Comparison of ENCODE assay signal across 17 cellular contexts in the genomic region with DNA sequence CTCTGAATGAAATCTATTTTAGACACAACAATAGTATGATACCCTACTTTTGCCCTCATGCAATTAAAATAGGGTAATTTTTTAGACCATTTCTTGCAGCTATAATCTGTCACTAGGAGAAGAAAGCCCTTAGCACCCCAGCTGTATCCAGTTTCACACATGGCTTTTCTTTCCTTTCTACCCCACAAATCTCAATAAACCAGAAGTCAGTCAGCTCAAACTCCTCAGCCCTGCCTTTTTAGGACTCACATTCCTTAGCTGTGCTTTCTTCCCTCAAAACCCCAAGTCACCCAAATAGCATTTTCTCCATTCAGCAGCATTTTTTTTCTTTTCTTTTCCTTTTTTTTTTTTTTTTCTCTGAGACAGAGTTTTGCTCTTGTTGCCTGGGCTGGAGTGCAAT.
A peak's percentile ranks its signal among the peaks of the same experiment; 100 is the strongest.
DNase-seq lines count a peak whose midpoint lies in the region; ATAC-seq, FAIRE-seq and TF ChIP-seq lines count a peak whose summit lies in the region.
"Had no signal": no experiment of that assay in that cellular context is flagged by ENCODE, and none has a peak within 500 bp of the region (broad histone marks: within the 10 kb centered on the region; RNA-seq: fewer than 3 reads in every experiment).

No MANE protein-coding gene starts in this region.

- peaks cover 68% of the 10 kb centered on the region for H3K4me1 Mint-ChIP-seq in nephron progenitor cell
- H3K4me1 Mint-ChIP-seq: B cell had no signal

- TF ChIP-seq CTCF in nephron progenitor cell (IDR thresholded peaks at IDR 0.05), result no peak

- H3K27ac Mint-ChIP-seq in nephron progenitor cell, result peak overlapping the region; percentile 26
- H3K27ac Mint-ChIP-seq: B cell; CD8-positive, alpha-beta T cell had no signal

- peaks cover 11% of the 10 kb centered on the region for H3K27me3 Mint-ChIP-seq in nephron progenitor cell (ENCODE audit: low read depth, poor library complexity)

- no peaks in the 10 kb centered on the region for H3K36me3 Mint-ChIP-seq in nephron progenitor cell (ENCODE audit: low read depth)
- H3K36me3 Mint-ChIP-seq: CD8-positive, alpha-beta T cell had no signal

- H3K4me3 Mint-ChIP-seq in nephron progenitor cell, result peak overlapping the region; percentile 28
- H3K4me3 Mint-ChIP-seq: B cell; CD8-positive, alpha-beta T cell; H9 had no signal

- ATAC-seq in HG02870 (IDR thresholded peaks at IDR 0.05; ENCODE audit: unreplicated experiment), result no peak
- ATAC-seq: CD8-positive, alpha-beta T cell; GM12878 had no signal

- no peaks in the 10 kb centered on the region for H3K9me3 Mint-ChIP-seq in nephron progenitor cell
- H3K9me3 Mint-ChIP-seq: CD8-positive, alpha-beta T cell had no signal

- peak; percentile 48 for DNase-seq in EH (ENCODE audit: low read depth)
- DNase-seq in nephron progenitor cell, result no peak
- DNase-seq in ureter (ENCODE audit: low spot score), result peak; percentile 15
- DNase-seq in NCI-H446 (lab: John Stamatoyannopoulos, UW), result no peak
- DNase-seq in SK-N-DZ (ENCODE audit: low spot score), result no peak
- DNase-seq: 8988T; Calu3; CD8-positive, alpha-beta T cell; DMS79 treated with DMSO at 0.1 percent for 48 hours; EL; H9 had no signal

- FAIRE-seq in endometrium (lab: Jason Lieb, UNC), result peak; percentile 4
- FAIRE-seq: GM12878, GM19239, H1 had no signal

Comparison
In these comparisons a context has a peak if more than half of its experiments do, and no peak if none do; other contexts are left out.
1. DNase-seq: peak in EH (single experiment) and ureter (single experiment); none in nephron progenitor cell (single experiment), NCI-H446 (0 of 2) and SK-N-DZ (single experiment).